Comparison of ENCODE assay signal across 12 cellular contexts in genomic region chr6:140043762-140044378, GRCh38.
A peak's percentile ranks its signal among the peaks of the same experiment; 100 is the strongest.
DNase-seq lines count a peak whose midpoint lies in the region; ATAC-seq and TF ChIP-seq lines count a peak whose summit lies in the region.
"Had no signal": no experiment of that assay in that cellular context is flagged by ENCODE, and none has a peak within 500 bp of the region (broad histone marks: within the 10 kb centered on the region; RNA-seq: fewer than 3 reads in every experiment).

No MANE protein-coding gene starts in this region.

- DNase-seq in ACHN (peak; percentile 27), HFFc6 (peak; percentile 72), OCI-M1 (lab: John Stamatoyannopoulos, UW) (peak; percentile 18), fibroblast of pulmonary artery (ENCODE audit: low read depth) (peak; percentile 7), NCI-H526 (lab: John Stamatoyannopoulos, UW) (no peak), GM10248 (ENCODE audit: extremely low spot score) (no peak)
- DNase-seq in activated CD4-positive, alpha-beta T cell treated with anti-CD3 and anti-CD28 coated beads, Interleukin-2, amount 10 ng/mL, durations not matched to agents 24 days and 14 days: no peak
- DNase-seq: body of pancreas; CD4-positive, CD25-positive, alpha-beta regulatory T cell; GOT3 had no signal

- no peaks in the 10 kb centered on the region for H3K27me3 Mint-ChIP-seq in HFFc6 (ENCODE audit: insufficient read depth)
- peaks cover 2% of the 10 kb centered on the region for H3K27me3 Mint-ChIP-seq in activated CD4-positive, alpha-beta T cell treated with anti-CD3 and anti-CD28 coated beads, Interleukin-2, amount 10 ng/mL, durations not matched to agents 24 days and 14 days
- H3K27me3 Mint-ChIP-seq: CD4-positive, CD25-positive, alpha-beta regulatory T cell had no signal

- peak overlapping the region; percentile 76 for H3K27ac Mint-ChIP-seq in HFFc6
- H3K27ac Mint-ChIP-seq in activated CD4-positive, alpha-beta T cell treated with anti-CD3 and anti-CD28 coated beads, Interleukin-2, amount 10 ng/mL, durations not matched to agents 24 days and 14 days: no peak overlapping the region
- H3K27ac Mint-ChIP-seq: CD4-positive, CD25-positive, alpha-beta regulatory T cell had no signal

- peaks cover 18% of the 10 kb centered on the region for H3K36me3 Mint-ChIP-seq in HFFc6 (ENCODE audit: low read depth)
- no peaks in the 10 kb centered on the region for H3K36me3 Mint-ChIP-seq in activated CD4-positive, alpha-beta T cell treated with anti-CD3 and anti-CD28 coated beads, Interleukin-2, amount 10 ng/mL, durations not matched to agents 24 days and 14 days (ENCODE audit: low read depth)
- H3K36me3 Mint-ChIP-seq: CD4-positive, CD25-positive, alpha-beta regulatory T cell had no signal

- ATAC-seq in GM21717 (IDR thresholded peaks at IDR 0.05; ENCODE audit: unreplicated experiment): no peak

- CTCF ChIA-PET in GM10248 (lab: Yijun Ruan, JAX): interaction anchor here (0.7 to 2.9 kb wide), 2 partner anchors 8 to 11 kb away, joined by 3 to 16 read pairs; no protein-coding TSS in a partner anchor

- H3K4me3 ChIP-seq in fibroblast of pulmonary artery (replicated peaks; ENCODE audit: low read depth, low read length): no peak overlapping the region
- H3K4me3 ChIP-seq: body of pancreas, esophagus muscularis mucosa had no signal

- H3K4me3 Mint-ChIP-seq in HFFc6: peak overlapping the region; percentile 2; the same call in 1 of the 2 replicates
- no peak overlapping the region for H3K4me3 Mint-ChIP-seq in activated CD4-positive, alpha-beta T cell treated with anti-CD3 and anti-CD28 coated beads, Interleukin-2, amount 10 ng/mL, durations not matched to agents 24 days and 14 days
- H3K4me3 Mint-ChIP-seq: CD4-positive, CD25-positive, alpha-beta regulatory T cell had no signal

- POLR2A ChIA-PET in GM10248 (lab: Yijun Ruan, JAX): no interaction called here

- peaks cover 93% of the 10 kb centered on the region for H3K4me1 Mint-ChIP-seq in HFFc6 (ENCODE audit: low read depth)
- H3K4me1 Mint-ChIP-seq in activated CD4-positive, alpha-beta T cell treated with anti-CD3 and anti-CD28 coated beads, Interleukin-2, amount 10 ng/mL, durations not matched to agents 24 days and 14 days: no peaks in the 10 kb centered on the region
- H3K4me1 Mint-ChIP-seq: CD4-positive, CD25-positive, alpha-beta regulatory T cell had no signal

- H3K9me3 Mint-ChIP-seq in HFFc6: peaks cover 7% of the 10 kb centered on the region; the same call in 1 of the 2 replicates
- no peaks in the 10 kb centered on the region for H3K9me3 Mint-ChIP-seq in activated CD4-positive, alpha-beta T cell treated with anti-CD3 and anti-CD28 coated beads, Interleukin-2, amount 10 ng/mL, durations not matched to agents 24 days and 14 days
- H3K9me3 Mint-ChIP-seq: CD4-positive, CD25-positive, alpha-beta regulatory T cell had no signal

- TF ChIP-seq CTCF in HFFc6 (IDR thresholded peaks at IDR 0.05) (no peak), fibroblast of pulmonary artery (IDR thresholded peaks at IDR 0.05; ENCODE audit: low read length, missing control alignments) (no peak), GM10248 (IDR thresholded peaks at IDR 0.05; ENCODE audit: control extremely low read depth, extremely low read depth, low read depth, missing control alignments) (no peak)

- in situ Hi-C loops in ACHN (cut with HindIII; ENCODE audit: low pct_ligation_motif_present, low pct_unique_long_range_greater_than_20kb, low sequenced_read_pairs): no loop called here

- intact Hi-C loops in activated CD4-positive, alpha-beta T cell treated with anti-CD3 and anti-CD28 coated beads, Interleukin-2, amount 10 ng/mL, durations not matched to agents 24 days and 14 days (cut with micrococcal nuclease): no loop called here

Comparison
In these comparisons a context has a peak if more than half of its experiments do, and no peak if none do; other contexts are left out.
1. DNase-seq: peak in ACHN (single experiment), HFFc6 (single experiment), OCI-M1 (single experiment) and fibroblast of pulmonary artery (single experiment); none in NCI-H526 (0 of 2), activated CD4-positive, alpha-beta T cell treated with anti-CD3 and anti-CD28 coated beads, Interleukin-2, amount 10 ng/mL, durations not matched to agents 24 days and 14 days (single experiment) and GM10248 (single experiment).